ENCODE assay signal across 8 cellular contexts in genomic region chr7:44884553-44885393, GRCh38. TPM values are rescaled to one million over a fixed set of nuclear protein-coding genes. Genes with fewer than 3 reads are reported as not detected.
DNase-seq lines count a peak whose midpoint lies in the region; ATAC-seq and TF ChIP-seq lines count a peak whose summit lies in the region.

No MANE protein-coding gene starts in this region.

- no peaks in the 10 kb centered on the region for H3K36me3 ChIP-seq in effector memory CD4-positive, alpha-beta T cell (ENCODE audit: control insufficient read depth, insufficient read depth, low read length)
- peaks cover 36% of the 10 kb centered on the region for H3K36me3 ChIP-seq in mesodermal cell (ENCODE audit: control insufficient read depth, insufficient read depth, low read length)

- H3K27ac ChIP-seq in effector memory CD4-positive, alpha-beta T cell (ENCODE audit: insufficient read depth, low read length, poor library complexity, severe bottlenecking), result peak overlapping the region; percentile 88
- peak overlapping the region; percentile 79 for H3K27ac ChIP-seq in mesodermal cell (ENCODE audit: low read depth, low read length, severe bottlenecking)

- ATAC-seq in activated CD8-positive, alpha-beta T cell treated with anti-CD3 and anti-CD28 coated beads for 36 hours, result peak; percentile 6

- H3K4me3 ChIP-seq in GM12864 (ENCODE audit: low read depth, low read length) (peak overlapping the region; percentile 97), mesodermal cell (ENCODE audit: extremely low read depth, insufficient read depth, low read length, poor library complexity, severe bottlenecking) (peak overlapping the region; percentile 83)
- peak overlapping the region; percentile 61 for H3K4me3 ChIP-seq in effector memory CD4-positive, alpha-beta T cell (ENCODE audit: insufficient read depth, low read depth, low read length, poor library complexity, severe bottlenecking)

- intact Hi-C loops in activated CD8-positive, alpha-beta T cell treated with anti-CD3 and anti-CD28 coated beads for 36 hours (cut with micrococcal nuclease), result loop anchor here (5.0 kb wide), 2 partner anchors 37 to 38 kb away; partner anchors contain the start of gene H2AZ2

- H3K36me3 Mint-ChIP-seq in activated CD8-positive, alpha-beta T cell treated with anti-CD3 and anti-CD28 coated beads for 36 hours (ENCODE audit: low read depth), result peaks cover 52% of the 10 kb centered on the region

- H3K4me1 Mint-ChIP-seq in activated CD8-positive, alpha-beta T cell treated with anti-CD3 and anti-CD28 coated beads for 36 hours (ENCODE audit: low read depth), result peaks cover 57% of the 10 kb centered on the region

- peak overlapping the region; percentile 96 for H3K4me3 Mint-ChIP-seq in activated CD8-positive, alpha-beta T cell treated with anti-CD3 and anti-CD28 coated beads for 36 hours

- H3K27me3 Mint-ChIP-seq in activated CD8-positive, alpha-beta T cell treated with anti-CD3 and anti-CD28 coated beads for 36 hours, result no peaks in the 10 kb centered on the region

- H3K27ac Mint-ChIP-seq in activated CD8-positive, alpha-beta T cell treated with anti-CD3 and anti-CD28 coated beads for 36 hours, result peak overlapping the region; percentile 88

- no peaks in the 10 kb centered on the region for H3K27me3 ChIP-seq in effector memory CD4-positive, alpha-beta T cell (replicated peaks; ENCODE audit: control insufficient read depth, insufficient read depth, low read length, poor library complexity, severe bottlenecking)

- peaks cover 9% of the 10 kb centered on the region for H3K9me3 Mint-ChIP-seq in activated CD8-positive, alpha-beta T cell treated with anti-CD3 and anti-CD28 coated beads for 36 hours

- H3K9me3 ChIP-seq in effector memory CD4-positive, alpha-beta T cell (ENCODE audit: control insufficient read depth, low read length), result no peaks in the 10 kb centered on the region
- no peaks in the 10 kb centered on the region for H3K9me3 ChIP-seq in mesodermal cell (ENCODE audit: control insufficient read depth, low read length)

- CTCF ChIA-PET in activated CD8-positive, alpha-beta T cell treated with anti-CD3 and anti-CD28 coated beads for 36 hours (lab: Charles Lee), result interaction anchor here (0.9 to 4.7 kb wide), 13 partner anchors 10 to 304 kb away, joined by 3 to 70 read pairs (median 4); partner anchors contain the start of gene H2AZ2

- POLR2A ChIA-PET in activated CD8-positive, alpha-beta T cell treated with anti-CD3 and anti-CD28 coated beads for 36 hours (lab: Charles Lee), result interaction anchor here (0.7 to 3.2 kb wide), 32 partner anchors 10 to 310 kb away, joined by 3 to 49 read pairs (median 4); partner anchors contain the start of genes DDX56, H2AZ2, MYO1G and OGDH

- no peak for DNase-seq in GM12864 (ENCODE audit: low read depth)
- peak; percentile 62 for DNase-seq in HCEC 1CT
- peak; percentile 70 for DNase-seq in NAMALWA (ENCODE audit: low spot score)
- peak; percentile 63 for DNase-seq in activated CD8-positive, alpha-beta T cell treated with anti-CD3 and anti-CD28 coated beads for 36 hours
- peak; percentile 26 to 36 (median 36) for DNase-seq in effector memory CD4-positive, alpha-beta T cell
- peak; percentile 11 to 20 for DNase-seq in stimulated activated CD8-positive, alpha-beta memory T cell treated with anti-CD3 and anti-CD28 coated beads, Interleukin-4, amount 100 ng/mL, for 1 hour (ENCODE audit: low read depth in 2 of 2, low spot score in 1 of 2)
- no peak for DNase-seq in KG1 (lab: John Stamatoyannopoulos, UW)

- 0 to 1% methylated on average over 68 to 101 of the region's 112 CpGs for WGBS in mesodermal cell (ENCODE audit: insufficient coverage in 2 of 2), 2 experiments

- TF ChIP-seq CTCF in GM12864 (IDR thresholded peaks at IDR 0.05; ENCODE audit: low read depth, low read length, missing control alignments), result no peak
- no peak for TF ChIP-seq CTCF in activated CD8-positive, alpha-beta T cell treated with anti-CD3 and anti-CD28 coated beads for 36 hours (IDR thresholded peaks at IDR 0.05)

- peaks cover 19% of the 10 kb centered on the region for H3K4me1 ChIP-seq in effector memory CD4-positive, alpha-beta T cell (ENCODE audit: control insufficient read depth, insufficient read depth, low read length, poor library complexity, severe bottlenecking)
- H3K4me1 ChIP-seq in mesodermal cell (ENCODE audit: control insufficient read depth, insufficient read depth, low read length, poor library complexity, severe bottlenecking), result peaks cover 17% of the 10 kb centered on the region

RNA-seq across cellular contexts. Expression of gene PURB, which starts 0.6 kb away (rescaled TPM):
- 10 to 100 TPM; 20.5 to 21.0 TPM for total RNA-seq in activated CD8-positive, alpha-beta T cell treated with anti-CD3 and anti-CD28 coated beads for 36 hours
- polyA plus RNA-seq in mesodermal cell (2013, experiment 1 of 2), result 13.7 TPM
- 13.7 TPM for polyA plus RNA-seq in mesodermal cell (2013, experiment 2 of 2)

RNA-seq across cellular contexts. Expression of gene H2AZ2, which starts 36.9 kb away (rescaled TPM):
- 100 to 1,000 TPM; 242 to 271 TPM for total RNA-seq in activated CD8-positive, alpha-beta T cell treated with anti-CD3 and anti-CD28 coated beads for 36 hours
- 206 TPM for polyA plus RNA-seq in mesodermal cell (2013, experiment 1 of 2)
- 224 TPM for polyA plus RNA-seq in mesodermal cell (2013, experiment 2 of 2)

Comparison
In these comparisons a context has a peak if more than half of its experiments do, and no peak if none do; other contexts are left out.
1. DNase-seq: peak in HCEC 1CT (single experiment), NAMALWA (single experiment), activated CD8-positive, alpha-beta T cell treated with anti-CD3 and anti-CD28 coated beads for 36 hours (single experiment), effector memory CD4-positive, alpha-beta T cell (3 of 3) and stimulated activated CD8-positive, alpha-beta memory T cell treated with anti-CD3 and anti-CD28 coated beads, Interleukin-4, amount 100 ng/mL, for 1 hour (2 of 2); none in GM12864 (single experiment) and KG1 (single experiment).
2. Peak in every context shown above with its lines, with median percentiles within 50 percentile points of each other: H3K4me3 ChIP-seq.